Comparison of ENCODE assay signal across 24 cellular contexts in the genomic region with DNA sequence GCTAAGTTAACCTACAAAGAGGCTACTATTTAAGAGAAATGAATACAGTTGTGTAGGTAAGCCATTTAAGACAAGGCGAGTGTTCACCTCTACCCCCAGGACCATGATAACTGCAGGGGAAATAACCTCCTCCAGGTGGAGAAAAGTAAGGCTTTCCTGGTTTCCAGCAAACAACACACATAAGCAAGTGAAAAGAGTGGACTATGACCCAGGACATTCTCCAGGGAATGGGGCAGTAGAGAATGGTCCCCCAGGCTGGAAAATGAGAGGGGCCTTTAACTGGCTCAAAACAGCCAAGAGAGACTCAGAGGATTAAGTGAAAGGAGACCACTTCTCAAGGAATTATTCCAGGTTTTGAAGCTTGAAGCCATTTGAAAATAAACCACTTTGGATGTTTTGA.
DNase-seq lines count a peak whose midpoint lies in the region; ATAC-seq and TF ChIP-seq lines count a peak whose summit lies in the region.
"Had no signal": no experiment of that assay in that cellular context is flagged by ENCODE, and none has a peak within 500 bp of the region (broad histone marks: within the 10 kb centered on the region; RNA-seq: fewer than 3 reads in every experiment).

No MANE protein-coding gene starts in this region.

- BruUV-seq in Calu3 (replicated peaks; lab: Mats Ljungman, UMichigan), result no TSS peak

- H2AFZ ChIP-seq in hepatocyte, result no peak overlapping the region

- H3K27ac ChIP-seq in hepatocyte, result peak overlapping the region; percentile 31
- H3K27ac ChIP-seq: A549; BLaER1 treated with 17β-estradiol and CSF1 and Interleukin-3, amounts not matched to agents 10 nM and 100 nM; SJSA1 had no signal

- ATAC-seq in T-helper 17 cell, result no peak
- ATAC-seq: A549, HCT116 had no signal

- TF ChIP-seq CTCF in hepatocyte (IDR thresholded peaks at IDR 0.05; ENCODE audit: poor library complexity) (no peak), Calu3 (IDR thresholded peaks at IDR 0.05; ENCODE audit: unreplicated experiment) (no peak)

- H3K4me1 Mint-ChIP-seq in activated T-cell treated with anti-CD3 and anti-CD28 coated beads, Interleukin-2, amount 50 U/mL, for 24 hours (ENCODE audit: low read depth), result peaks cover 29% of the 10 kb centered on the region
- peaks cover 26% of the 10 kb centered on the region for H3K4me1 Mint-ChIP-seq in T-helper 17 cell
- H3K4me1 Mint-ChIP-seq in Calu3 (ENCODE audit: low read depth, unreplicated experiment), result no peaks in the 10 kb centered on the region

- peak overlapping the region; percentile 5 for H3K27ac Mint-ChIP-seq in activated T-cell treated with anti-CD3 and anti-CD28 coated beads, Interleukin-2, amount 50 U/mL, for 24 hours
- H3K27ac Mint-ChIP-seq in T-helper 17 cell, result peak overlapping the region; percentile 43
- H3K27ac Mint-ChIP-seq in Calu3 (ENCODE audit: unreplicated experiment), result no peak overlapping the region

- peaks cover 10% of the 10 kb centered on the region for H4K20me1 ChIP-seq in hepatocyte (ENCODE audit: insufficient read depth, poor library complexity, severe bottlenecking)

- intact Hi-C loops in Calu3 (cut with micrococcal nuclease; ENCODE audit: unreplicated experiment), result loop anchor here (5.0 kb wide), 1 partner anchor 167 kb away; a partner anchor contains a TSS

- no peaks in the 10 kb centered on the region for H3K9me2 ChIP-seq in hepatocyte (replicated peaks; ENCODE audit: insufficient read depth)

- H3K79me2 ChIP-seq in hepatocyte, result peaks cover 70% of the 10 kb centered on the region

- WGBS in hepatocyte (ENCODE audit: low lambda C conversion rate, missing lambda C conversion rate), result 87% methylated on average over 1 of the region's 1 CpG

- no peaks in the 10 kb centered on the region for H3K9me3 ChIP-seq in T-helper 17 cell (ENCODE audit: control insufficient read depth, low read length, poor library complexity, severe bottlenecking)
- H3K9me3 ChIP-seq in hepatocyte (ENCODE audit: low read depth), result no peaks in the 10 kb centered on the region
- H3K9me3 ChIP-seq: A549; BLaER1 treated with 17β-estradiol and CSF1 and Interleukin-3, amounts not matched to agents 10 nM and 100 nM; SJSA1 had no signal

- no peaks in the 10 kb centered on the region for H3K27me3 Mint-ChIP-seq in activated T-cell treated with anti-CD3 and anti-CD28 coated beads, Interleukin-2, amount 50 U/mL, for 24 hours
- no peaks in the 10 kb centered on the region for H3K27me3 Mint-ChIP-seq in T-helper 17 cell
- H3K27me3 Mint-ChIP-seq in Calu3 (ENCODE audit: unreplicated experiment), result no peaks in the 10 kb centered on the region
- H3K27me3 Mint-ChIP-seq: CD4-positive, alpha-beta memory T cell had no signal

- peak overlapping the region; percentile 12 for H3K4me2 ChIP-seq in hepatocyte
- H3K4me2 ChIP-seq: A549; BLaER1 treated with 17β-estradiol and CSF1 and Interleukin-3, amounts not matched to agents 10 nM and 100 nM had no signal

- no peaks in the 10 kb centered on the region for H3K27me3 ChIP-seq in hepatocyte
- H3K27me3 ChIP-seq: BLaER1 treated with 17β-estradiol and CSF1 and Interleukin-3, amounts not matched to agents 10 nM and 100 nM; SJSA1 had no signal

- no peak overlapping the region for H3K4me3 ChIP-seq in hepatocyte
- H3K4me3 ChIP-seq: A549; BLaER1 treated with 17β-estradiol and CSF1 and Interleukin-3, amounts not matched to agents 10 nM and 100 nM; SJSA1 had no signal

- H3K9me3 Mint-ChIP-seq in activated T-cell treated with anti-CD3 and anti-CD28 coated beads, Interleukin-2, amount 50 U/mL, for 24 hours, result no peaks in the 10 kb centered on the region
- no peaks in the 10 kb centered on the region for H3K9me3 Mint-ChIP-seq in Calu3 (ENCODE audit: low read depth, unreplicated experiment)
- H3K9me3 Mint-ChIP-seq: CD4-positive, alpha-beta memory T cell had no signal

- H3K36me3 Mint-ChIP-seq in activated T-cell treated with anti-CD3 and anti-CD28 coated beads, Interleukin-2, amount 50 U/mL, for 24 hours (ENCODE audit: low read depth), result peaks cover 30% of the 10 kb centered on the region
- H3K36me3 Mint-ChIP-seq in T-helper 17 cell (ENCODE audit: low read depth) (peaks cover 2% of the 10 kb centered on the region), Calu3 (ENCODE audit: insufficient read depth, unreplicated experiment) (no peaks in the 10 kb centered on the region)

- CTCF ChIA-PET in Calu3 (lab: Charles Lee), result interaction anchor here (1.6 kb wide), 1 partner anchor 8 kb away, joined by 5 read pairs; no protein-coding TSS in a partner anchor

- peaks cover 10% of the 10 kb centered on the region for H3K4me1 ChIP-seq in hepatocyte (ENCODE audit: insufficient read depth)
- H3K4me1 ChIP-seq: A549, SJSA1 had no signal

- no peak for DNase-seq in activated T-cell treated with anti-CD3 and anti-CD28 coated beads, Interleukin-2, amount 50 U/mL, for 24 hours
- DNase-seq in activated T-cell treated with anti-CD3 and anti-CD28 coated beads for 4 hours, result no peak
- DNase-seq in HuH-7 (ENCODE audit: low spot score), result peak; percentile 25
- DNase-seq in T-helper 17 cell, result no peak
- no peak for DNase-seq in hepatocyte (ENCODE audit: low spot score)
- DNase-seq in NCI-H2029 (lab: John Stamatoyannopoulos, UW), result no peak
- DNase-seq in Calu3, result no peak
- DNase-seq in NOMO-1 treated with dmso at 0.1 percent for 144 hours (lab: John Stamatoyannopoulos, UW; ENCODE audit: unreplicated experiment), result no peak
- DNase-seq: AML-193; CD4-positive, alpha-beta memory T cell; COR-L47; DMS 273 treated with DMSO at 0.1 percent for 48 hours; DND-41; NCI-H1092; NCI-H1694; NCI-H2081; NCI-H510A treated with DMSO at 0.1 percent for 48 hours; NCI-H774; Right ventricle myocardium superior; RPMI8226 had no signal

- no peak overlapping the region for H3K4me3 Mint-ChIP-seq in activated T-cell treated with anti-CD3 and anti-CD28 coated beads, Interleukin-2, amount 50 U/mL, for 24 hours
- H3K4me3 Mint-ChIP-seq in T-helper 17 cell, result no peak overlapping the region
- H3K4me3 Mint-ChIP-seq in Calu3 (ENCODE audit: low read depth, unreplicated experiment), result no peak overlapping the region
- H3K4me3 Mint-ChIP-seq: CD4-positive, alpha-beta memory T cell had no signal

- no peaks in the 10 kb centered on the region for H3K36me3 ChIP-seq in hepatocyte (replicated peaks; ENCODE audit: insufficient read depth, low read depth)
- H3K36me3 ChIP-seq: SJSA1 had no signal
